Comparison of ENCODE assay signal across 34 cellular contexts in the genomic region with DNA sequence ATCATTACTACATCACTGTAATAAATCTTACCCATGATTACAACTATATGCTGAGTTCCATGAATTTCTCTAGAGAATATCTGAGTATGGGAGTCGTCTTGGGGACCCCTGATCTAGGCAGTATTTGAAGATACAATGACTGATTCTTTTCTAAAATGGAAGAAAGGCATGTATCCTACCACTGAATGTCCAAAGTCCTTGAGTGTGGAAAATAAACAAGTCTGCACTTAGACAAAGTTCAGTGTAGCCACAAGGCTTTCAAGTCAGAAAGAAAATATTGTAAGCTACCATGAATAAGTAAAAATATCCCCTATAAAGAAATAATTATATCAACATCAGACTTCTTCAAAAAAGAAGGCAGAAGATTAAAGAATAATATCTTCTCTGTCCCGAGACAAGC.
"Had no signal": no experiment of that assay in that cellular context is flagged by ENCODE, and none has a peak within 500 bp of the region (broad histone marks: within the 10 kb centered on the region; RNA-seq: fewer than 3 reads in every experiment).

No MANE protein-coding gene starts in this region.

- H3K27me3 ChIP-seq: MG63 had no signal

- H3K9ac ChIP-seq: KMS-11 had no signal

- H3K27ac ChIP-seq: KMS-11 had no signal

- H3K4me2 ChIP-seq: KMS-11 had no signal

- DNase-seq: Karpas-422, Kasumi-1, MG63, MM.1S, NCI-H1048, NCI-H1092, NCI-H1092 treated with DMSO at 0.1 percent for 48 hours, NCI-H1105, NCI-H1105 treated with DMSO at 0.1 percent for 48 hours, NCI-H1417, NCI-H1417 treated with DMSO at 0.1 percent for 48 hours, NCI-H1436, NCI-H1436 treated with DMSO at 0.1 percent for 48 hours, NCI-H146, NCI-H1694, NCI-H1694 treated with DMSO at 0.1 percent for 48 hours, NCI-H187, NCI-H187 treated with DMSO at 0.1 percent for 48 hours, NCI-H1930, NCI-H2029, NCI-H2029 treated with DMSO at 0.1 percent for 48 hours, NCI-H2081, NCI-H2081 treated with DMSO at 0.1 percent for 48 hours, NCI-H2107, NCI-H2171, NCI-H2171 treated with DMSO at 0.1 percent for 48 hours, NCI-H2227 treated with DMSO at 0.1 percent for 48 hours, NCI-H226, NCI-H345, NCI-H446, NCI-H446 treated with DMSO at 0.1 percent for 48 hours, NCI-H510A, NCI-H510A treated with DMSO at 0.1 percent for 48 hours had no signal

- H3K4me3 ChIP-seq: MG63 had no signal
